24 cellular contexts compared by ENCODE assay signal in the genomic region with DNA sequence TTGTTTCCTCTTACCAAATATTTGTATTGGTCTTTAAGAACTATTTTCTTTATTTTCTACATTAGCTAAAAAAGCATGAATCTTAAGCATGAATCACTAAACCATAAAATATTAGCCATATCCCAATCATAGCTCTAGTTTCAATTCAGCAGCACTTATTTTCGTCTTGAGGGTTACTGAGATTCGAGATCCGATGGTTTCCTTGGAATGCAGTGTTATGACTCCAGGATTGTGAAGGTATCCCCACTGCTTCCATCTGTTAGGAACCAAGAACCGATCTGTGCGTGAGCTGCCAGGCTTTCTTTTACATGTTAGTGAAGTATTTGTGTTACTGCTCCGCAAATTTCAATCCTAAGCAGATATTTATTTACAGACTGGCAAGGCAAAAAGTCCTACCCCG. TPM values are rescaled to one million over a fixed set of nuclear protein-coding genes. Genes with fewer than 3 reads are reported as not detected.
A peak's percentile ranks its signal among the peaks of the same experiment; 100 is the strongest.
DNase-seq lines count a peak whose midpoint lies in the region; ATAC-seq, FAIRE-seq and TF ChIP-seq lines count a peak whose summit lies in the region.
"Had no signal": no experiment of that assay in that cellular context is flagged by ENCODE, and none has a peak within 500 bp of the region (broad histone marks: within the 10 kb centered on the region; RNA-seq: fewer than 3 reads in every experiment).

No MANE protein-coding gene starts in this region.

- H3K4me3 ChIP-seq in astrocyte (ENCODE audit: insufficient read depth, low read depth, low read length) (no peak overlapping the region), neural progenitor cell (no peak overlapping the region), right lobe of liver (no peak overlapping the region)
- H3K4me3 ChIP-seq: transverse colon had no signal

- H3K4me1 Mint-ChIP-seq in astrocyte (ENCODE audit: low read depth, unreplicated experiment), result peaks cover 6% of the 10 kb centered on the region
- no peaks in the 10 kb centered on the region for H3K4me1 Mint-ChIP-seq in neural progenitor cell
- H3K4me1 Mint-ChIP-seq: CD4-positive, alpha-beta memory T cell; neural crest cell had no signal

- H3K4me3 Mint-ChIP-seq in astrocyte (ENCODE audit: unreplicated experiment), result no peak overlapping the region
- no peak overlapping the region for H3K4me3 Mint-ChIP-seq in neural progenitor cell
- H3K4me3 Mint-ChIP-seq: CD4-positive, alpha-beta memory T cell; neural crest cell; stimulated activated memory B cell treated with anti-CD40 and anti-IgM and Interleukin-4, amounts not matched to agents 10 μg/mL and 1 μg/mL and 100 μg/mL, for 72 hours had no signal

- H3K27me3 ChIP-seq in astrocyte (ENCODE audit: insufficient read depth, low read length), result no peaks in the 10 kb centered on the region
- H3K27me3 ChIP-seq in neural progenitor cell, result no peaks in the 10 kb centered on the region
- no peaks in the 10 kb centered on the region for H3K27me3 ChIP-seq in right lobe of liver

- POLR2A ChIA-PET in HEK293T (lab: Yijun Ruan, JAX), result no interaction called here

- H3K27ac ChIP-seq in astrocyte (ENCODE audit: low read depth, low read length) (no peak overlapping the region), neural progenitor cell (no peak overlapping the region), right lobe of liver (no peak overlapping the region)
- H3K27ac ChIP-seq: transverse colon had no signal

- no peak for TF ChIP-seq CTCF in astrocyte (IDR thresholded peaks at IDR 0.05; ENCODE audit: insufficient read depth, low read depth, low read length)
- TF ChIP-seq CTCF in neural progenitor cell (IDR thresholded peaks at IDR 0.05), result no peak
- TF ChIP-seq CTCF in right lobe of liver (IDR thresholded peaks at IDR 0.05), result no peak

- no peak for ATAC-seq in HG02610 (IDR thresholded peaks at IDR 0.05; ENCODE audit: unreplicated experiment)
- ATAC-seq in HG02759 (IDR thresholded peaks at IDR 0.05; ENCODE audit: unreplicated experiment), result no peak
- no peak for ATAC-seq in right lobe of liver
- ATAC-seq: left ventricle myocardium superior; Right ventricle myocardium inferior; stimulated activated memory B cell treated with anti-CD40 and anti-IgM and Interleukin-4, amounts not matched to agents 10 μg/mL and 1 μg/mL and 100 μg/mL, for 72 hours had no signal

- DNase-seq in EL (peak; percentile 45), HS-27A (ENCODE audit: low read depth) (peak; percentile 72), astrocyte (ENCODE audit: low read depth) (peak; percentile 72), neural progenitor cell (ENCODE audit: low spot score) (no peak), HEK293T (ENCODE audit: extremely low spot score) (no peak), right lobe of liver (no peak)
- DNase-seq: activated CD4-positive, alpha-beta T cell treated with anti-CD3 and anti-CD28 coated beads for 1 hour; activated effector memory CD4-positive, alpha-beta T cell treated with Interleukin-2 at 50 U/mL for 16 hours; CD4-positive, alpha-beta memory T cell; Karpas-422; left ventricle myocardium superior; NCI-H1092; NCI-H1930; NCI-H345; stimulated activated CD4-positive, alpha-beta T cell treated with anti-CD3 and anti-CD28 coated beads, Interleukin-1b, Interleukin-23, amount 100 ng/mL, for 48 hours; transverse colon had no signal

- no peak overlapping the region for H2AFZ ChIP-seq in astrocyte (ENCODE audit: low read depth, low read length)
- H2AFZ ChIP-seq in neural progenitor cell (replicated peaks), result peak overlapping the region; percentile 18

- H3K4me2 ChIP-seq in astrocyte (ENCODE audit: low read length) (peak overlapping the region; percentile 3), neural progenitor cell (no peak overlapping the region)

- peaks cover 11% of the 10 kb centered on the region for H3K4me1 ChIP-seq in astrocyte (ENCODE audit: insufficient read depth, low read length)
- H3K4me1 ChIP-seq in neural progenitor cell, result no peaks in the 10 kb centered on the region
- no peaks in the 10 kb centered on the region for H3K4me1 ChIP-seq in right lobe of liver
- H3K4me1 ChIP-seq: transverse colon had no signal

- no peak for FAIRE-seq in astrocyte (lab: Jason Lieb, UNC)
- FAIRE-seq: endothelial cell of umbilical vein had no signal

- intact Hi-C loops in right lobe of liver (cut with DNase I), result no loop called here

- H3K27me3 Mint-ChIP-seq in astrocyte (ENCODE audit: low read depth, unreplicated experiment) (no peaks in the 10 kb centered on the region), neural progenitor cell (ENCODE audit: insufficient read depth, low read depth) (peaks cover 3% of the 10 kb centered on the region)
- H3K27me3 Mint-ChIP-seq: CD4-positive, alpha-beta memory T cell had no signal

- H3K27ac Mint-ChIP-seq in astrocyte (ENCODE audit: unreplicated experiment) (peak overlapping the region; percentile 62), neural progenitor cell (no peak overlapping the region)
- H3K27ac Mint-ChIP-seq: CD4-positive, alpha-beta memory T cell; progenitor cell of endocrine pancreas; stimulated activated memory B cell treated with anti-CD40 and anti-IgM and Interleukin-4, amounts not matched to agents 10 μg/mL and 1 μg/mL and 100 μg/mL, for 72 hours had no signal

- TF ChIP-seq POLR2A in right lobe of liver (IDR thresholded peaks at IDR 0.05), result no peak

- 71% methylated on average over 7 of the region's 7 CpGs for WGBS in right lobe of liver (ENCODE audit: insufficient coverage, low coverage, low lambda C conversion rate, missing lambda C conversion rate)

- H3K9me3 Mint-ChIP-seq in astrocyte (ENCODE audit: unreplicated experiment) (no peaks in the 10 kb centered on the region), neural progenitor cell (no peaks in the 10 kb centered on the region)
- H3K9me3 Mint-ChIP-seq: CD4-positive, alpha-beta memory T cell; neural crest cell; stimulated activated memory B cell treated with anti-CD40 and anti-IgM and Interleukin-4, amounts not matched to agents 10 μg/mL and 1 μg/mL and 100 μg/mL, for 72 hours had no signal

- H3K79me2 ChIP-seq in astrocyte (ENCODE audit: insufficient read depth, low read length) (no peaks in the 10 kb centered on the region), neural progenitor cell (ENCODE audit: low read depth) (no peaks in the 10 kb centered on the region)

- CTCF ChIA-PET in HEK293T (lab: Yijun Ruan, JAX), result no interaction called here

- H3K36me3 ChIP-seq in astrocyte (ENCODE audit: insufficient read depth, low read length), result no peaks in the 10 kb centered on the region
- no peaks in the 10 kb centered on the region for H3K36me3 ChIP-seq in neural progenitor cell
- H3K36me3 ChIP-seq in right lobe of liver, result no peaks in the 10 kb centered on the region
- H3K36me3 ChIP-seq: transverse colon had no signal

- H3K9me3 ChIP-seq in astrocyte (ENCODE audit: insufficient read depth, low read depth, low read length) (no peaks in the 10 kb centered on the region), neural progenitor cell (ENCODE audit: low read depth) (no peaks in the 10 kb centered on the region), right lobe of liver (no peaks in the 10 kb centered on the region)
- H3K9me3 ChIP-seq: transverse colon had no signal

- H3K9ac ChIP-seq in astrocyte (ENCODE audit: low read length), result no peak overlapping the region
- H3K9ac ChIP-seq in neural progenitor cell, result no peak overlapping the region

- no peaks in the 10 kb centered on the region for H3F3A ChIP-seq in neural progenitor cell (ENCODE audit: low read depth)

- H3K36me3 Mint-ChIP-seq in astrocyte (ENCODE audit: low read depth, unreplicated experiment), result no peaks in the 10 kb centered on the region
- H3K36me3 Mint-ChIP-seq in neural progenitor cell, result no peaks in the 10 kb centered on the region
- H3K36me3 Mint-ChIP-seq: CD4-positive, alpha-beta memory T cell had no signal

- H4K20me1 ChIP-seq in astrocyte (ENCODE audit: insufficient read depth, low read length) (no peaks in the 10 kb centered on the region), neural progenitor cell (ENCODE audit: low read depth) (no peaks in the 10 kb centered on the region)

TF ChIP-seq in HEK293T, 16 proteins besides CTCF, POLR2A, EP300 and RAD21:
- no peak for TF ChIP-seq L3MBTL2 (conservative IDR thresholded peaks at IDR 0.05)
- no peak for TF ChIP-seq HDGF (IDR thresholded peaks at IDR 0.05; ENCODE audit: borderline replicate concordance)
- no peak for TF ChIP-seq BHLHE40 (IDR thresholded peaks at IDR 0.05; ENCODE audit: borderline replicate concordance)
- TF ChIP-seq FOXK2 (IDR thresholded peaks at IDR 0.05), result no peak
- TF ChIP-seq SP1 (IDR thresholded peaks at IDR 0.05), result no peak
- TF ChIP-seq LEF1 (IDR thresholded peaks at IDR 0.05; ENCODE audit: borderline replicate concordance), result no peak
- no peak for TF ChIP-seq FOXM1 (IDR thresholded peaks at IDR 0.05; ENCODE audit: borderline replicate concordance)
- no peak for TF ChIP-seq ZNF384 (IDR thresholded peaks at IDR 0.05)
- no peak for TF ChIP-seq ARNT (IDR thresholded peaks at IDR 0.05)
- TF ChIP-seq PKNOX1 (IDR thresholded peaks at IDR 0.05), result no peak
- no peak for TF ChIP-seq SUZ12 (IDR thresholded peaks at IDR 0.05)
- no peak for TF ChIP-seq FOXA1 (IDR thresholded peaks at IDR 0.05)
- TF ChIP-seq ELF4 (IDR thresholded peaks at IDR 0.05), result no peak
- TF ChIP-seq CTBP1 (IDR thresholded peaks at IDR 0.05; ENCODE audit: borderline replicate concordance), result no peak
- TF ChIP-seq NFRKB (IDR thresholded peaks at IDR 0.05), result no peak

RNA-seq across cellular contexts. Expression of gene TNFRSF9, which starts 18.9 kb away (rescaled TPM):
- total RNA-seq in astrocyte (2.8 and 3.4 TPM in 2 replicates), neural progenitor cell (ENCODE audit: low replicate concordance) (not detected in 2 replicates), right lobe of liver (under 1 TPM in 4 of 6 experiments, not detected in 2; 0.06 to 0.22 (median 0.10) TPM)
- total RNA-seq: left ventricle myocardium superior, OCI-LY7, Right ventricle myocardium inferior had no signal

RNA-seq across cellular contexts. Expression of gene PARK7, which starts 39.7 kb away (rescaled TPM):
- total RNA-seq in astrocyte (268 and 282 TPM in 2 replicates), neural progenitor cell (ENCODE audit: low replicate concordance) (193 and 214 TPM in 2 replicates), right lobe of liver (100 to 1,000 TPM; 144 to 218 (median 173) TPM)

Comparison
In these comparisons a context has a peak if more than half of its experiments do, and no peak if none do; other contexts are left out.
1. DNase-seq: peak in EL (single experiment), HS-27A (single experiment) and astrocyte (single experiment); none in neural progenitor cell (single experiment), HEK293T (single experiment) and right lobe of liver (0 of 3).